8 cellular contexts compared by ENCODE assay signal in genomic region chr18:3447035-3447894, GRCh38. TPM values are rescaled to one million over a fixed set of nuclear protein-coding genes. Genes with fewer than 3 reads are reported as not detected.
DNase-seq lines count a peak whose midpoint lies in the region; ATAC-seq and TF ChIP-seq lines count a peak whose summit lies in the region.

No MANE protein-coding gene starts in this region.

- no peaks in the 10 kb centered on the region for H3K9me3 ChIP-seq in CD4-positive, alpha-beta memory T cell (ENCODE audit: control insufficient read depth in 1 of 2, low read length in 2 of 2)
- no peaks in the 10 kb centered on the region for H3K9me3 ChIP-seq in KOPT-K1 (ENCODE audit: insufficient read depth, low read length, poor library complexity, severe bottlenecking)
- H3K9me3 ChIP-seq in hepatocyte (ENCODE audit: low read depth): no peaks in the 10 kb centered on the region
- H3K9me3 ChIP-seq in skeletal muscle tissue (ENCODE audit: control insufficient read depth in 3 of 3, low read length in 3 of 3): no peaks in the 10 kb centered on the region

- H3K4me3 ChIP-seq in CD4-positive, alpha-beta memory T cell (ENCODE audit: low read length in 2 of 2): peak overlapping the region; percentile 74 to 84
- H3K4me3 ChIP-seq in hepatocyte (peak overlapping the region; percentile 29), skeletal muscle tissue (ENCODE audit: low read length in 3 of 3) (peak overlapping the region; percentile 80 to 96 (median 95))

- peak overlapping the region; percentile 89 to 98 (median 98) for H3K9ac ChIP-seq in skeletal muscle tissue (ENCODE audit: low read depth in 1 of 3, low read length in 3 of 3)

- H2AFZ ChIP-seq in hepatocyte: peak overlapping the region; percentile 26

- no peaks in the 10 kb centered on the region for H3K9me2 ChIP-seq in hepatocyte (replicated peaks; ENCODE audit: insufficient read depth)

- H3K27me3 Mint-ChIP-seq in CD4-positive, alpha-beta memory T cell: peaks cover 0 to 6% of the 10 kb centered on the region in 2 donors
- peaks cover 2% of the 10 kb centered on the region for H3K27me3 Mint-ChIP-seq in activated naive CD8-positive, alpha-beta T cell treated with anti-CD3 and anti-CD28 coated beads, Interleukin-2, amount 10 ng/mL, durations not matched to agents 7 days and 5 days

- peaks cover 21% of the 10 kb centered on the region for H3K79me2 ChIP-seq in hepatocyte

- peak overlapping the region; percentile 94 for H3K27ac ChIP-seq in CD4-positive, alpha-beta memory T cell (ENCODE audit: low read depth, low read length)
- H3K27ac ChIP-seq in KOPT-K1 (ENCODE audit: low read depth, low read length, poor library complexity, severe bottlenecking) (peak overlapping the region; percentile 78), hepatocyte (peak overlapping the region; percentile 98), skeletal muscle tissue (ENCODE audit: low read depth, low read length) (peak overlapping the region; percentile 98)

- peak overlapping the region; percentile 99 to 100 (median 100) for H3K27ac Mint-ChIP-seq in CD4-positive, alpha-beta memory T cell
- H3K27ac Mint-ChIP-seq in activated naive CD8-positive, alpha-beta T cell treated with anti-CD3 and anti-CD28 coated beads, Interleukin-2, amount 10 ng/mL, durations not matched to agents 7 days and 5 days: peak overlapping the region; percentile 96

- H3K36me3 ChIP-seq in CD4-positive, alpha-beta memory T cell (ENCODE audit: insufficient read depth, low read length): no peaks in the 10 kb centered on the region
- H3K36me3 ChIP-seq in KOPT-K1 (ENCODE audit: insufficient read depth, low read length) (no peaks in the 10 kb centered on the region), hepatocyte (replicated peaks; ENCODE audit: insufficient read depth, low read depth) (no peaks in the 10 kb centered on the region), skeletal muscle tissue (ENCODE audit: control insufficient read depth in 3 of 3, insufficient read depth in 3 of 3, low read length in 3 of 3) (no peaks in the 10 kb centered on the region)

- peaks cover 3 to 44% (median 16%) of the 10 kb centered on the region in 4 donors for H3K4me1 Mint-ChIP-seq in CD4-positive, alpha-beta memory T cell
- peaks cover 17% of the 10 kb centered on the region for H3K4me1 Mint-ChIP-seq in activated naive CD8-positive, alpha-beta T cell treated with anti-CD3 and anti-CD28 coated beads, Interleukin-2, amount 10 ng/mL, durations not matched to agents 7 days and 5 days

- H3K36me3 Mint-ChIP-seq in CD4-positive, alpha-beta memory T cell: peaks cover 0 to 28% of the 10 kb centered on the region in 2 donors
- H3K36me3 Mint-ChIP-seq in activated naive CD8-positive, alpha-beta T cell treated with anti-CD3 and anti-CD28 coated beads, Interleukin-2, amount 10 ng/mL, durations not matched to agents 7 days and 5 days: no peaks in the 10 kb centered on the region

- no peaks in the 10 kb centered on the region for H4K20me1 ChIP-seq in hepatocyte (ENCODE audit: insufficient read depth, poor library complexity, severe bottlenecking)

- ATAC-seq in activated naive CD8-positive, alpha-beta T cell treated with anti-CD3 and anti-CD28 coated beads, Interleukin-2, amount 10 ng/mL, durations not matched to agents 7 days and 5 days (ENCODE audit: low read depth): no peak
- ATAC-seq in HG02759 (IDR thresholded peaks at IDR 0.05; ENCODE audit: unreplicated experiment): no peak

- H3K4me2 ChIP-seq in hepatocyte: peak overlapping the region; percentile 85

- H3K9me3 Mint-ChIP-seq in CD4-positive, alpha-beta memory T cell: peaks cover 0 to 2% (median 0%) of the 10 kb centered on the region in 8 donors
- no peaks in the 10 kb centered on the region for H3K9me3 Mint-ChIP-seq in activated naive CD8-positive, alpha-beta T cell treated with anti-CD3 and anti-CD28 coated beads, Interleukin-2, amount 10 ng/mL, durations not matched to agents 7 days and 5 days

- WGBS in hepatocyte (ENCODE audit: low lambda C conversion rate, missing lambda C conversion rate): 4% methylated on average over 22 of the region's 22 CpGs

- intact Hi-C loops in CD4-positive, alpha-beta memory T cell (cut with micrococcal nuclease): loop anchor here (5.0 to 10.0 kb wide), 2 partner anchors 80 to 792 kb away; partner anchors contain the start of gene SMCHD1

- peak overlapping the region; percentile 93 to 98 (median 96) for H3K4me3 Mint-ChIP-seq in CD4-positive, alpha-beta memory T cell
- peak overlapping the region; percentile 93 for H3K4me3 Mint-ChIP-seq in activated naive CD8-positive, alpha-beta T cell treated with anti-CD3 and anti-CD28 coated beads, Interleukin-2, amount 10 ng/mL, durations not matched to agents 7 days and 5 days

- H3K4me1 ChIP-seq in CD4-positive, alpha-beta memory T cell (ENCODE audit: insufficient read depth, low read length): peaks cover 12% of the 10 kb centered on the region
- H3K4me1 ChIP-seq in hepatocyte (ENCODE audit: insufficient read depth) (peaks cover 12% of the 10 kb centered on the region), skeletal muscle tissue (ENCODE audit: control insufficient read depth in 3 of 3, insufficient read depth in 3 of 3, low read length in 3 of 3) (peaks cover 4 to 20% (median 6%) of the 10 kb centered on the region in 3 donors)

- DNase-seq in CD4-positive, alpha-beta memory T cell: no peak
- peak; percentile 40 for DNase-seq in activated naive CD8-positive, alpha-beta T cell treated with anti-CD3 and anti-CD28 coated beads, Interleukin-2, amount 10 ng/mL, durations not matched to agents 7 days and 5 days
- peak; percentile 73 for DNase-seq in hepatocyte (ENCODE audit: low spot score)
- DNase-seq in retina: no peak
- DNase-seq in hepatic stellate cell (ENCODE audit: low spot score): no peak

- CTCF ChIA-PET in CD4-positive, alpha-beta memory T cell (lab: Charles Lee; ENCODE audit: partially characterized antibody): interaction anchor here (0.7 to 3.8 kb wide), 13 partner anchors 9 to 219 kb away, joined by 3 to 29 read pairs (median 5); no protein-coding TSS in a partner anchor

- no peak for TF ChIP-seq CTCF in hepatocyte (IDR thresholded peaks at IDR 0.05; ENCODE audit: poor library complexity)

- POLR2A ChIA-PET in CD4-positive, alpha-beta memory T cell (lab: Charles Lee; ENCODE audit: partially characterized antibody): interaction anchor here (0.6 to 9.7 kb wide), 24 partner anchors 12 to 810 kb away, joined by 3 to 164 read pairs (median 8); partner anchors contain the start of genes MYL12A and MYL12B
- POLR2A ChIA-PET in activated naive CD8-positive, alpha-beta T cell treated with anti-CD3 and anti-CD28 coated beads, Interleukin-2, amount 10 ng/mL, durations not matched to agents 7 days and 5 days (lab: Charles Lee): interaction anchor here (0.7 to 1.6 kb wide), 9 partner anchors 8 to 217 kb away, joined by 3 to 7 read pairs (median 4); partner anchors contain the start of gene MYL12A

- no peaks in the 10 kb centered on the region for H3K27me3 ChIP-seq in CD4-positive, alpha-beta memory T cell (ENCODE audit: insufficient read depth, low read length)
- no peaks in the 10 kb centered on the region for H3K27me3 ChIP-seq in hepatocyte
- no peaks in the 10 kb centered on the region for H3K27me3 ChIP-seq in skeletal muscle tissue (ENCODE audit: control insufficient read depth in 3 of 3, insufficient read depth in 3 of 3, low read length in 3 of 3)

RNA-seq across cellular contexts. Expression of gene TGIF1, which starts 2.7 kb away (rescaled TPM):
- 10 to 100 TPM; 90.0 to 95.1 TPM for total RNA-seq in CD4-positive, alpha-beta memory T cell
- polyA plus RNA-seq in CD4-positive, alpha-beta memory T cell: 10 to 100 TPM; 69.6 to 85.8 TPM
- total RNA-seq in activated naive CD8-positive, alpha-beta T cell treated with anti-CD3 and anti-CD28 coated beads, Interleukin-2, amount 10 ng/mL, durations not matched to agents 7 days and 5 days: 10 to 100 TPM; 35.6 to 39.5 TPM
- total RNA-seq in hepatocyte (129 and 162 TPM in 2 replicates), skeletal muscle tissue (55.3 TPM)
- 152 and 193 TPM in 2 replicates for polyA plus RNA-seq in hepatocyte

Comparison
In these comparisons a context has a peak if more than half of its experiments do, and no peak if none do; other contexts are left out.
1. DNase-seq: peak in activated naive CD8-positive, alpha-beta T cell treated with anti-CD3 and anti-CD28 coated beads, Interleukin-2, amount 10 ng/mL, durations not matched to agents 7 days and 5 days (single experiment) and hepatocyte (single experiment); none in CD4-positive, alpha-beta memory T cell (0 of 5), retina (single experiment) and hepatic stellate cell (single experiment).
2. H3K4me3 ChIP-seq: peak in every context shown above with its lines; median percentile 95 in skeletal muscle tissue; 79 in CD4-positive, alpha-beta memory T cell; 29 in hepatocyte.
3. Peak in every context shown above with its lines, with median percentiles within 50 percentile points of each other: H3K27ac ChIP-seq.